In genomic region chr13:51721485-51721884, GRCh38 we compare ENCODE assay signal across 10 cellular contexts.
DNase-seq lines count a peak whose midpoint lies in the region; ATAC-seq and TF ChIP-seq lines count a peak whose summit lies in the region.
"Had no signal": no experiment of that assay in that cellular context is flagged by ENCODE, and none has a peak within 500 bp of the region (broad histone marks: within the 10 kb centered on the region; RNA-seq: fewer than 3 reads in every experiment).

No MANE protein-coding gene starts in this region.

- TF ChIP-seq POLR2A in GM18505 (IDR thresholded peaks at IDR 0.05; ENCODE audit: borderline replicate concordance, extremely low read depth, insufficient read depth, insufficient read length), result no peak

- peaks cover 3% of the 10 kb centered on the region for H3K4me1 Mint-ChIP-seq in memory B cell

- peak; percentile 86 for ATAC-seq in GM18505 (IDR thresholded peaks at IDR 0.05; ENCODE audit: unreplicated experiment)
- peak; percentile 88 for ATAC-seq in GM21737 (IDR thresholded peaks at IDR 0.05; ENCODE audit: unreplicated experiment)
- ATAC-seq in HG03571 (IDR thresholded peaks at IDR 0.05; ENCODE audit: unreplicated experiment), result peak; percentile 64
- peak; percentile 38 for ATAC-seq in memory B cell (ENCODE audit: low read depth)

- no peaks in the 10 kb centered on the region for H3K27me3 Mint-ChIP-seq in memory B cell

- no peak for DNase-seq in memory B cell (ENCODE audit: low spot score in 2 of 2)
- DNase-seq in GM03348 (ENCODE audit: low spot score), result no peak
- no peak for DNase-seq in SHP77 treated with DMSO at 0.1 percent for 48 hours (lab: John Stamatoyannopoulos, UW)
- DNase-seq in HUDEP-2 (lab: John Stamatoyannopoulos, UW; ENCODE audit: unreplicated experiment in 76 of 76), result no peak
- no peak for DNase-seq in NCI-H2227 treated with DMSO at 0.1 percent for 48 hours (lab: John Stamatoyannopoulos, UW)
- DNase-seq: activated naive CD4-positive, alpha-beta T cell treated with Interleukin-2 at 50 U/mL for 16 hours; stimulated activated CD4-positive, alpha-beta T cell treated with anti-CD3 and anti-CD28 coated beads, Interleukin-2, amount 100 ng/mL, for 48 hours had no signal

- peak overlapping the region; percentile 72 for H3K27ac Mint-ChIP-seq in memory B cell

- H3K36me3 Mint-ChIP-seq in memory B cell, result peaks cover 21% of the 10 kb centered on the region

- no peak overlapping the region for H3K4me3 Mint-ChIP-seq in memory B cell

- H3K9me3 Mint-ChIP-seq in memory B cell, result no peaks in the 10 kb centered on the region

Comparison
In these comparisons a context has a peak if more than half of its experiments do, and no peak if none do; other contexts are left out.
1. ATAC-seq: peak in every context shown above with its lines; median percentile 88 in GM21737; 86 in GM18505; 64 in HG03571; 38 in memory B cell.